1 cellular context compared by ENCODE assay signal in the genomic region with DNA sequence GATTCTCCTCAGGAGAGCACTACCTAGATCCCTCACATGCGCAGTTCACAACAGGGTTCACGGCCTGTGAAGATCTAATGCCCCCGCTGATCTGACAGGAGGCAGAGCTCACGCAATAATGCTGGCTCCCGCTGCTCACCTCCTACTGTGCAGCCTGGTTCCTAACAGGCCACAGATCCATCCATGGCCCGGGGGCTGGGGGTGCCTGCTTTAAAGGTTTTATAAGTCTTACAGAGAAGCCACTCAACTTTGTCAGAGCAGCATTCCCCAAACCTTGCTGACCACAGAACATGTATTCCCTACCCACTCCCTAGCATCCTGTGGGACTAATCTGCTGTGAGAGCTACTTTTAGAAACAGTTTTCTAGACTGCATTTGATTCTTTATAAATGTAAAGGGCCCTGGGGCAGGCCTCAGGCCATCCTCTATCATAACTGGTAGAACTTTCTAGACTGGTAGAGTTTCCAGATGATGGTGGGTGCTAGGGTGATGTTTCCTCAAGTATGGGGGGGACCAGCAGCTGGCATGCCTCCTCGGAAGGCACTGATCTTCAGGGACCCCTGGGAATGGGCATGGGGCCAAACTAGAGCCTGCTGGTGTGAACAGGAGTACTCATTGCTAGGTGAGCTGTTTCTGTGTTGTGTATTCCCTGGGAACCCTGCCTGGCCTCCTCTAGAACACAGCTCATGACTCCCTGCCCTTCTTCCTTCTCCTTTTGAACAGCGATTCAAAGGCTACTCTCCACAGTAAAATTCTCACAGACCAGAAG.
TF ChIP-seq lines count a peak whose summit lies in the region.

No MANE protein-coding gene starts in this region.

TF ChIP-seq in HEK293, 187 proteins besides CTCF, POLR2A, EP300 and RAD21 (continued from another document):
- TF ChIP-seq GLIS1 (tag by site-specific recombination; IDR thresholded peaks at IDR 0.05) = no peak
- TF ChIP-seq, protein P1, sequence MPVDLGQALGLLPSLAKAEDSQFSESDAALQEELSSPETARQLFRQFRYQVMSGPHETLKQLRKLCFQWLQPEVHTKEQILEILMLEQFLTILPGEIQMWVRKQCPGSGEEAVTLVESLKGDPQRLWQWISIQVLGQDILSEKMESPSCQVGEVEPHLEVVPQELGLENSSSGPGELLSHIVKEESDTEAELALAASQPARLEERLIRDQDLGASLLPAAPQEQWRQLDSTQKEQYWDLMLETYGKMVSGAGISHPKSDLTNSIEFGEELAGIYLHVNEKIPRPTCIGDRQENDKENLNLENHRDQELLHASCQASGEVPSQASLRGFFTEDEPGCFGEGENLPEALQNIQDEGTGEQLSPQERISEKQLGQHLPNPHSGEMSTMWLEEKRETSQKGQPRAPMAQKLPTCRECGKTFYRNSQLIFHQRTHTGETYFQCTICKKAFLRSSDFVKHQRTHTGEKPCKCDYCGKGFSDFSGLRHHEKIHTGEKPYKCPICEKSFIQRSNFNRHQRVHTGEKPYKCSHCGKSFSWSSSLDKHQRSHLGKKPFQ (tag by site-specific recombination; IDR thresholded peaks at IDR 0.05) = peak; percentile 74
- TF ChIP-seq ZNF423 (tag by site-specific recombination; IDR thresholded peaks at IDR 0.05) = peak; percentile 73
- 0 out of 2 replicates have a peak, but pooled peaks have one; percentile 39 for TF ChIP-seq OSR2 (tag by site-specific recombination; IDR thresholded peaks at IDR 0.05)
- TF ChIP-seq ZNF2 (tag by site-specific recombination; IDR thresholded peaks at IDR 0.05) = no peak
- TF ChIP-seq ZBTB20 (tag by site-specific recombination; IDR thresholded peaks at IDR 0.05) = peak; percentile 69
TF ChIP-seq in HEK293: peak in this region for 5.
